ENCODE assay signal across 10 cellular contexts in the genomic region with DNA sequence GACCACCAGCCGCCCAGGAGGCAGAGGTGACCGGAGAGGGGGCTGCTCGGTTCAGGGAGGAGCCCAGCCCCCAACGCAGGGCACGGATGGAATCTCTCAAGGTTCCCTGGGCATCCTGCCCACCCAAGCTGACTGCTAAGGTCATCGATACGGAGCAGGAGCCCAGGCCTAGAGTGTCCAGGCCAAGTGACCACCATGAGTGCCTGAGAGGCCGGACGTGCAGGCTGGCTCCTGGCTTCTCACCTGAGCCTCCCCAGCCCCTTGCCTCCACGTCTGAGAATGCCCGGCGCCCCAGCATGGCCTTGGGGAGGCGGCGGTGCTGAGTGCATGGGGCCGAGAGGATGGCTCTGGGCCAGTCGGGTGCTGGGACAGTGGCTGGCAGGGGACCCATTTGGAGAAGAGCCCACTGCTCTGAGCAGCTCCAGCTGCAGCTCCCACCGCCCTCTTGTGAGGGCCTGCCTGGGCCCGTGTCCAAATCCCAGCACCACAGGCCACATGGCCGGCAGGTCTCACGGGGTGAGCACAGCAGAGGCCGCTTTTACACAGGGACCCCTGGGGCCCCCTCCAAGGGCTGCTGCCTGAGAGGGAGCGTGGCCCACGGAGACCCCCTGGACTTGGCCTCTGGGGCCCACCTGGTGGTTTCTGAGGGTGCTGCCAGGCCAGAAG.
DNase-seq lines count a peak whose midpoint lies in the region; ATAC-seq, FAIRE-seq and TF ChIP-seq lines count a peak whose summit lies in the region.
"Had no signal": no experiment of that assay in that cellular context is flagged by ENCODE, and none has a peak within 500 bp of the region (broad histone marks: within the 10 kb centered on the region; RNA-seq: fewer than 3 reads in every experiment).

No MANE protein-coding gene starts in this region.

- peaks cover 19% of the 10 kb centered on the region for H3K9me3 Mint-ChIP-seq in activated naive CD4-positive, alpha-beta T cell treated with anti-CD3 and anti-CD28 coated beads, Interleukin-2, amount 10 ng/mL, durations not matched to agents 7 days and 5 days
- H3K9me3 Mint-ChIP-seq in activated naive CD4-positive, alpha-beta T cell treated with anti-CD3 and anti-CD28 coated beads for 36 hours = peaks cover 13% of the 10 kb centered on the region
- peaks cover 16% of the 10 kb centered on the region for H3K9me3 Mint-ChIP-seq in activated CD4-positive, alpha-beta T cell treated with anti-CD3 and anti-CD28 coated beads, Interleukin-2, amount 10 ng/mL, durations not matched to agents 7 days and 5 days
- H3K9me3 Mint-ChIP-seq: activated naive CD4-positive, alpha-beta T cell treated with anti-CD3 and anti-CD28 coated beads, Interleukin-2, amount 50 U/mL, for 24 hours had no signal

- no peaks in the 10 kb centered on the region for H3K27me3 Mint-ChIP-seq in activated naive CD4-positive, alpha-beta T cell treated with anti-CD3 and anti-CD28 coated beads, Interleukin-2, amount 10 ng/mL, durations not matched to agents 7 days and 5 days
- no peaks in the 10 kb centered on the region for H3K27me3 Mint-ChIP-seq in activated naive CD4-positive, alpha-beta T cell treated with anti-CD3 and anti-CD28 coated beads for 36 hours (ENCODE audit: low read depth)
- H3K27me3 Mint-ChIP-seq in activated CD4-positive, alpha-beta T cell treated with anti-CD3 and anti-CD28 coated beads, Interleukin-2, amount 10 ng/mL, durations not matched to agents 7 days and 5 days = no peaks in the 10 kb centered on the region
- H3K27me3 Mint-ChIP-seq: activated naive CD4-positive, alpha-beta T cell treated with anti-CD3 and anti-CD28 coated beads, Interleukin-2, amount 50 U/mL, for 24 hours; T-helper 17 cell had no signal

- intact Hi-C loops in activated naive CD4-positive, alpha-beta T cell treated with anti-CD3 and anti-CD28 coated beads for 36 hours (cut with micrococcal nuclease) = no loop called here
- intact Hi-C loops in uterus (cut with DNase I; ENCODE audit: low total_unique reads) = no loop called here

- FAIRE-seq in H54 (lab: Jason Lieb, UNC) = no peak

- peaks cover 0 to 5% of the 10 kb centered on the region in 2 donors for H3K9me3 ChIP-seq in uterus

- H3K4me1 Mint-ChIP-seq in activated naive CD4-positive, alpha-beta T cell treated with anti-CD3 and anti-CD28 coated beads, Interleukin-2, amount 10 ng/mL, durations not matched to agents 7 days and 5 days = peaks cover 19% of the 10 kb centered on the region
- peaks cover 5% of the 10 kb centered on the region for H3K4me1 Mint-ChIP-seq in activated naive CD4-positive, alpha-beta T cell treated with anti-CD3 and anti-CD28 coated beads for 36 hours (ENCODE audit: low read depth)
- peaks cover 15% of the 10 kb centered on the region for H3K4me1 Mint-ChIP-seq in activated CD4-positive, alpha-beta T cell treated with anti-CD3 and anti-CD28 coated beads, Interleukin-2, amount 10 ng/mL, durations not matched to agents 7 days and 5 days
- H3K4me1 Mint-ChIP-seq: activated naive CD4-positive, alpha-beta T cell treated with anti-CD3 and anti-CD28 coated beads, Interleukin-2, amount 50 U/mL, for 24 hours; T-helper 17 cell had no signal

- POLR2A ChIA-PET in activated CD4-positive, alpha-beta T cell treated with anti-CD3 and anti-CD28 coated beads, Interleukin-2, amount 10 ng/mL, durations not matched to agents 7 days and 5 days (lab: Charles Lee) = no interaction called here

- H3K4me1 ChIP-seq in uterus = peaks cover 10 to 20% of the 10 kb centered on the region in 2 donors

- no peak overlapping the region for H3K4me3 ChIP-seq in uterus

- ATAC-seq in esophagus mucosa (peak; percentile 14), GM21529 (IDR thresholded peaks at IDR 0.05; ENCODE audit: unreplicated experiment) (no peak)
- ATAC-seq: T-helper 17 cell had no signal

- no peak overlapping the region for H3K4me3 Mint-ChIP-seq in activated naive CD4-positive, alpha-beta T cell treated with anti-CD3 and anti-CD28 coated beads, Interleukin-2, amount 10 ng/mL, durations not matched to agents 7 days and 5 days
- no peak overlapping the region for H3K4me3 Mint-ChIP-seq in activated naive CD4-positive, alpha-beta T cell treated with anti-CD3 and anti-CD28 coated beads for 36 hours
- no peak overlapping the region for H3K4me3 Mint-ChIP-seq in activated CD4-positive, alpha-beta T cell treated with anti-CD3 and anti-CD28 coated beads, Interleukin-2, amount 10 ng/mL, durations not matched to agents 7 days and 5 days
- H3K4me3 Mint-ChIP-seq: activated naive CD4-positive, alpha-beta T cell treated with anti-CD3 and anti-CD28 coated beads, Interleukin-2, amount 50 U/mL, for 24 hours; T-helper 17 cell had no signal

- no peaks in the 10 kb centered on the region for H3K36me3 ChIP-seq in uterus

- peak overlapping the region; percentile 67 to 80 for H3K27ac ChIP-seq in uterus

- CTCF ChIA-PET in activated naive CD4-positive, alpha-beta T cell treated with anti-CD3 and anti-CD28 coated beads, Interleukin-2, amount 10 ng/mL, durations not matched to agents 7 days and 5 days (lab: Charles Lee) = no interaction called here
- CTCF ChIA-PET in activated naive CD4-positive, alpha-beta T cell treated with anti-CD3 and anti-CD28 coated beads for 36 hours (lab: Charles Lee) = interaction anchor here (1.2 kb wide), 1 partner anchor 68 kb away, joined by 3 read pairs; no protein-coding TSS in a partner anchor
- CTCF ChIA-PET in activated CD4-positive, alpha-beta T cell treated with anti-CD3 and anti-CD28 coated beads, Interleukin-2, amount 10 ng/mL, durations not matched to agents 7 days and 5 days (lab: Charles Lee) = no interaction called here

- no peaks in the 10 kb centered on the region for H3K27me3 ChIP-seq in uterus

- no peak overlapping the region for H3K27ac Mint-ChIP-seq in activated naive CD4-positive, alpha-beta T cell treated with anti-CD3 and anti-CD28 coated beads, Interleukin-2, amount 10 ng/mL, durations not matched to agents 7 days and 5 days
- no peak overlapping the region for H3K27ac Mint-ChIP-seq in activated naive CD4-positive, alpha-beta T cell treated with anti-CD3 and anti-CD28 coated beads for 36 hours
- no peak overlapping the region for H3K27ac Mint-ChIP-seq in activated CD4-positive, alpha-beta T cell treated with anti-CD3 and anti-CD28 coated beads, Interleukin-2, amount 10 ng/mL, durations not matched to agents 7 days and 5 days
- H3K27ac Mint-ChIP-seq: activated naive CD4-positive, alpha-beta T cell treated with anti-CD3 and anti-CD28 coated beads, Interleukin-2, amount 50 U/mL, for 24 hours; T-helper 17 cell had no signal

- TF ChIP-seq POLR2A in uterus (IDR thresholded peaks at IDR 0.05) = no peak
- TF ChIP-seq POLR2A in H54 (IDR thresholded peaks at IDR 0.05; ENCODE audit: low read depth, low read length) = no peak

- H3K36me3 Mint-ChIP-seq in activated naive CD4-positive, alpha-beta T cell treated with anti-CD3 and anti-CD28 coated beads, Interleukin-2, amount 10 ng/mL, durations not matched to agents 7 days and 5 days = no peaks in the 10 kb centered on the region
- H3K36me3 Mint-ChIP-seq in activated naive CD4-positive, alpha-beta T cell treated with anti-CD3 and anti-CD28 coated beads for 36 hours (ENCODE audit: low read depth) = peaks cover 2% of the 10 kb centered on the region
- peaks cover 17% of the 10 kb centered on the region for H3K36me3 Mint-ChIP-seq in activated CD4-positive, alpha-beta T cell treated with anti-CD3 and anti-CD28 coated beads, Interleukin-2, amount 10 ng/mL, durations not matched to agents 7 days and 5 days (ENCODE audit: low read depth)
- H3K36me3 Mint-ChIP-seq: activated naive CD4-positive, alpha-beta T cell treated with anti-CD3 and anti-CD28 coated beads, Interleukin-2, amount 50 U/mL, for 24 hours had no signal

- no peak for TF ChIP-seq CTCF in uterus (IDR thresholded peaks at IDR 0.05)

- peak; percentile 9 for DNase-seq in activated naive CD4-positive, alpha-beta T cell treated with anti-CD3 and anti-CD28 coated beads, Interleukin-2, amount 10 ng/mL, durations not matched to agents 7 days and 5 days
- no peak for DNase-seq in activated naive CD4-positive, alpha-beta T cell treated with anti-CD3 and anti-CD28 coated beads for 36 hours
- DNase-seq in mesenteric fat pad (ENCODE audit: low spot score) (peak; percentile 88), uterus (peak; percentile 39 to 57), H54 (ENCODE audit: insufficient read length, low spot score) (no peak)
- DNase-seq in activated CD4-positive, alpha-beta T cell treated with anti-CD3 and anti-CD28 coated beads, Interleukin-2, amount 10 ng/mL, durations not matched to agents 7 days and 5 days = no peak
- DNase-seq: T-helper 17 cell had no signal

Comparison
In these comparisons a context has a peak if more than half of its experiments do, and no peak if none do; other contexts are left out.
1. DNase-seq: peak in activated naive CD4-positive, alpha-beta T cell treated with anti-CD3 and anti-CD28 coated beads, Interleukin-2, amount 10 ng/mL, durations not matched to agents 7 days and 5 days (single experiment), mesenteric fat pad (single experiment) and uterus (2 of 2); none in activated naive CD4-positive, alpha-beta T cell treated with anti-CD3 and anti-CD28 coated beads for 36 hours (single experiment), activated CD4-positive, alpha-beta T cell treated with anti-CD3 and anti-CD28 coated beads, Interleukin-2, amount 10 ng/mL, durations not matched to agents 7 days and 5 days (single experiment) and H54 (single experiment).